Comparison of ENCODE assay signal across 22 cellular contexts in genomic region chr6:147108256-147108910, GRCh38.
A peak's percentile ranks its signal among the peaks of the same experiment; 100 is the strongest.
DNase-seq lines count a peak whose midpoint lies in the region; ATAC-seq and TF ChIP-seq lines count a peak whose summit lies in the region.
"Had no signal": no experiment of that assay in that cellular context is flagged by ENCODE, and none has a peak within 500 bp of the region (broad histone marks: within the 10 kb centered on the region; RNA-seq: fewer than 3 reads in every experiment).

No MANE protein-coding gene starts in this region.

- H3K27me3 Mint-ChIP-seq in naive thymus-derived CD8-positive, alpha-beta T cell: no peaks in the 10 kb centered on the region
- H3K27me3 Mint-ChIP-seq: activated CD4-positive, alpha-beta T cell treated with anti-CD3 and anti-CD28 coated beads, Interleukin-2, amount 10 ng/mL, durations not matched to agents 24 days and 14 days; naive B cell had no signal

- ATAC-seq in Panc1: no peak
- ATAC-seq in naive thymus-derived CD8-positive, alpha-beta T cell: peak in 1 of 2 donors; percentile 62
- ATAC-seq: activated T-cell treated with anti-CD3 and anti-CD28 coated beads, Interleukin-2, amount 50 U/mL, for 4 hours; left ventricle myocardium superior; stimulated activated naive CD8-positive, alpha-beta T cell treated with anti-CD3 and anti-CD28 coated beads, Interleukin-15, Interleukin-2, amounts not matched to agents 100 U/mL and 50 U/mL, for 24 hours had no signal

- POLR2A ChIA-PET in Panc1 (lab: Charles Lee): no interaction called here
- POLR2A ChIA-PET in naive thymus-derived CD8-positive, alpha-beta T cell (lab: Charles Lee): interaction anchor here (2.0 kb wide), 1 partner anchor 10 kb away, joined by 6 read pairs; no protein-coding TSS in a partner anchor

- DNase-seq in NCI-H2196 (lab: John Stamatoyannopoulos, UW; ENCODE audit: unreplicated experiment): peak; percentile 12
- DNase-seq in NCI-H2196 treated with DMSO at 0.1 percent for 48 hours (lab: John Stamatoyannopoulos, UW; ENCODE audit: unreplicated experiment): no peak
- peak; percentile 91 for DNase-seq in NCI-H146 (lab: John Stamatoyannopoulos, UW)
- no peak for DNase-seq in Panc1 (ENCODE audit: low read depth, low spot score)
- DNase-seq in naive thymus-derived CD8-positive, alpha-beta T cell: peak in 1 of 10 donors; percentile 10
- DNase-seq in iPS-NIHi11 (ENCODE audit: low spot score): no peak
- DNase-seq in epidermal melanocyte (ENCODE audit: insufficient read length, low spot score): no peak
- DNase-seq in putamen (ENCODE audit: low spot score): no peak
- DNase-seq: activated CD4-positive, alpha-beta T cell treated with anti-CD3 and anti-CD28 coated beads, Interleukin-2, amount 10 ng/mL, durations not matched to agents 24 days and 14 days; activated T-cell treated with anti-CD3 and anti-CD28 coated beads, Interleukin-2, amount 50 U/mL, for 4 hours; CD4-positive, CD25-positive, alpha-beta regulatory T cell; GF-D8; islet precursor cell; left ventricle myocardium superior; naive B cell; NCI-H2227 treated with DMSO at 0.1 percent for 48 hours; OCI-M1; stimulated activated naive CD8-positive, alpha-beta T cell treated with anti-CD3 and anti-CD28 coated beads, Interleukin-15, Interleukin-2, amounts not matched to agents 100 U/mL and 50 U/mL, for 24 hours; testis had no signal

- peak overlapping the region in 7 of 10 donors; percentile 32 to 68 (median 61) for H3K4me3 Mint-ChIP-seq in naive thymus-derived CD8-positive, alpha-beta T cell
- H3K4me3 Mint-ChIP-seq: activated CD4-positive, alpha-beta T cell treated with anti-CD3 and anti-CD28 coated beads, Interleukin-2, amount 10 ng/mL, durations not matched to agents 24 days and 14 days; activated T-cell treated with anti-CD3 and anti-CD28 coated beads, Interleukin-2, amount 50 U/mL, for 4 hours; brain; mesothelial cell of epicardium; naive B cell had no signal

- peaks cover 12% of the 10 kb centered on the region for H3K4me1 ChIP-seq in Panc1 (ENCODE audit: control insufficient read depth, insufficient read depth, low read length)
- H3K4me1 ChIP-seq: HAP-1, testis had no signal

- CTCF ChIA-PET in Panc1 (lab: Charles Lee): no interaction called here

- no peaks in the 10 kb centered on the region for H3K27me3 ChIP-seq in Panc1 (ENCODE audit: control insufficient read depth, insufficient read depth, low read length)
- H3K27me3 ChIP-seq: testis had no signal

- H3K27ac ChIP-seq in Panc1 (ENCODE audit: low read length): peak overlapping the region; percentile 24; the same call in 1 of the 2 replicates
- H3K27ac ChIP-seq: testis had no signal

- TF ChIP-seq CTCF in Panc1 (IDR thresholded peaks at IDR 0.05): no peak

- no peaks in the 10 kb centered on the region for H3K36me3 ChIP-seq in Panc1 (ENCODE audit: control insufficient read depth, insufficient read depth, low read length)
- H3K36me3 ChIP-seq: HAP-1 had no signal

- in situ Hi-C loops in Panc1 (cut with HindIII; ENCODE audit: low pct_unique_long_range_greater_than_20kb, low sequenced_read_pairs): no loop called here

- peaks cover 29 to 60% (median 55%) of the 10 kb centered on the region in 4 donors for H3K4me1 Mint-ChIP-seq in naive thymus-derived CD8-positive, alpha-beta T cell
- H3K4me1 Mint-ChIP-seq: naive B cell had no signal

- intact Hi-C loops in Panc1 (cut with micrococcal nuclease; ENCODE audit: unreplicated experiment): no loop called here

- H3K9me3 Mint-ChIP-seq in naive thymus-derived CD8-positive, alpha-beta T cell: peaks cover 0 to 1% (median 0%) of the 10 kb centered on the region in 9 donors
- H3K9me3 Mint-ChIP-seq: activated T-cell treated with anti-CD3 and anti-CD28 coated beads, Interleukin-2, amount 50 U/mL, for 4 hours; brain; mesothelial cell of epicardium; naive B cell had no signal

- H3K27ac Mint-ChIP-seq in naive thymus-derived CD8-positive, alpha-beta T cell: peak overlapping the region in 9 of 10 donors; percentile 17 to 87 (median 73)
- H3K27ac Mint-ChIP-seq: activated CD4-positive, alpha-beta T cell treated with anti-CD3 and anti-CD28 coated beads, Interleukin-2, amount 10 ng/mL, durations not matched to agents 24 days and 14 days; brain; mesothelial cell of epicardium; naive B cell had no signal

- H3K9me3 ChIP-seq in Panc1 (ENCODE audit: control insufficient read depth, insufficient read depth, low read depth, low read length): no peaks in the 10 kb centered on the region
- H3K9me3 ChIP-seq: HAP-1, testis had no signal

- no TSS peak for BruUV-seq in Panc1 (replicated peaks; lab: Mats Ljungman, UMichigan)

- no peak overlapping the region for H3K4me3 ChIP-seq in Panc1 (ENCODE audit: low read depth in 2 of 2, low read length in 2 of 2)
- H3K4me3 ChIP-seq: HAP-1, testis had no signal

- H3K36me3 Mint-ChIP-seq in naive thymus-derived CD8-positive, alpha-beta T cell: no peaks in the 10 kb centered on the region
- H3K36me3 Mint-ChIP-seq: brain, mesothelial cell of epicardium, naive B cell had no signal

Comparison
In these comparisons a context has a peak if more than half of its experiments do, and no peak if none do; other contexts are left out.
1. DNase-seq: peak in NCI-H2196 (single experiment) and NCI-H146 (single experiment); none in NCI-H2196 treated with DMSO at 0.1 percent for 48 hours (single experiment), Panc1 (single experiment), iPS-NIHi11 (single experiment), epidermal melanocyte (single experiment) and putamen (single experiment).